Comparison of ENCODE assay signal across 11 cellular contexts in the genomic region with DNA sequence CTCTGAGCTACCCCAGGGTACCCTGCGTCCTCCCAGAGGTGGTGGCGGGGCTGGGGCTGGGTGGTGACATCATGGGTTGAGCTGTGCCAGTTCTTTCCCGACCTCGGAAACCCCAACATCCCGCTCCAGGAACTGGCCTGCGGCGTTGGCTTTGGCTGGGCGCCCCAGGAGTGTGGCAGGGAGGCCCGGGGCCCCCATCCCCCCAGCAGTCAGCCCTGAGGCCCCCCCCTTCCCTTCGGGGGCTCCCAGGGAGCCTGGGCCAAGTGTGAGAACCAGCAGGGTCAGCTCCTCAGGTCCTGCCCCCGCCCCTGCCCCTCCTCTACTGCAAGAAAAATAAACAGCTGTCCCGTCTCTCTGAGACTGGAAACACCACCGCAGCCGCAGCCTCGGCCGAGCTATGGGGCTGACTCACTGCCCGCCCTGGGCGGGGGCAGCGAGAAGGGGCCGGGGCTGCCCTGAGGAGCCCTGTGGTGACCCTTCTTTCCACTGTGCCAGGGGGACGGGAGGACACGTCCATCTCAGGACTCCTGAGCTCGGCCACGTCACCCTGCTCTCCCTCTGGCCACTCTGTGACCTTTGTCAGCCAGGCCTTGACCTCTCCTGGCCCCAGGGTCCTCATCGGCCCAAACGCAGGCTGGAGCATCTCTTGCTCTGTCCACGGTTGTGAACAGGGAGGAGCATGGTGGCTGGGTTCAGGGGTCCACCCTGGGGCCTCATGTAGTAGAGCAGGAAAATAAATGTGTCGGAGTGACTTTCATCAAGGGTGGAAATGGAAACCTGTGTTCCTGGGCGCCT.
A peak's percentile ranks its signal among the peaks of the same experiment; 100 is the strongest.
DNase-seq lines count a peak whose midpoint lies in the region; ATAC-seq and TF ChIP-seq lines count a peak whose summit lies in the region.
"Had no signal": no experiment of that assay in that cellular context is flagged by ENCODE, and none has a peak within 500 bp of the region (broad histone marks: within the 10 kb centered on the region; RNA-seq: fewer than 3 reads in every experiment).

No MANE protein-coding gene starts in this region.

- H2AFZ ChIP-seq in SK-N-SH (ENCODE audit: low read depth), result no peak overlapping the region
- H2AFZ ChIP-seq in hepatocyte, result no peak overlapping the region

- peak; percentile 68 for ATAC-seq in SK-N-SH treated with all-trans-retinoic acid at 6 μM for 48 hours
- no peak for ATAC-seq in GM19035 (IDR thresholded peaks at IDR 0.05; ENCODE audit: unreplicated experiment)
- ATAC-seq in HG03457 (IDR thresholded peaks at IDR 0.05; ENCODE audit: unreplicated experiment), result no peak
- ATAC-seq: GM12878 had no signal

- no peaks in the 10 kb centered on the region for H3K9me2 ChIP-seq in SK-N-SH
- no peaks in the 10 kb centered on the region for H3K9me2 ChIP-seq in hepatocyte (replicated peaks; ENCODE audit: insufficient read depth)

- H3K27me3 ChIP-seq in SK-N-SH (ENCODE audit: insufficient read depth) (no peaks in the 10 kb centered on the region; the same call in 1 of the 2 replicates), hepatocyte (no peaks in the 10 kb centered on the region), thyroid gland (no peaks in the 10 kb centered on the region)

- no peaks in the 10 kb centered on the region for H4K20me1 ChIP-seq in SK-N-SH (ENCODE audit: insufficient read depth)
- no peaks in the 10 kb centered on the region for H4K20me1 ChIP-seq in hepatocyte (ENCODE audit: insufficient read depth, poor library complexity, severe bottlenecking)

- no peaks in the 10 kb centered on the region for H3F3A ChIP-seq in SK-N-SH (replicated peaks; ENCODE audit: insufficient read depth)

- 39% methylated on average over 11 of the region's 29 CpGs for WGBS in SK-N-SH (ENCODE audit: low lambda C conversion rate)
- 42% methylated on average over 22 of the region's 29 CpGs for WGBS in hepatocyte (ENCODE audit: low lambda C conversion rate, missing lambda C conversion rate)
- WGBS in thyroid gland, 2 donors, result 40 to 51% methylated on average over 5 to 17 of the region's 29 CpGs

- no peak overlapping the region for H3K9ac ChIP-seq in SK-N-SH

- intact Hi-C loops in thyroid gland (cut with DNase I), result no loop called here

- H3K27ac ChIP-seq in SK-N-SH (ENCODE audit: low read depth in 2 of 2, low read length in 1 of 2), result no peak overlapping the region
- H3K27ac ChIP-seq in hepatocyte, result no peak overlapping the region
- no peak overlapping the region for H3K27ac ChIP-seq in thyroid gland
- H3K27ac ChIP-seq: transverse colon had no signal

- H3K9me3 ChIP-seq in SK-N-SH (no peaks in the 10 kb centered on the region), hepatocyte (ENCODE audit: low read depth) (no peaks in the 10 kb centered on the region), thyroid gland (no peaks in the 10 kb centered on the region)
- H3K9me3 ChIP-seq: transverse colon had no signal

- H3K36me3 ChIP-seq in SK-N-SH (replicated peaks in 1 of 2; ENCODE audit: control insufficient read depth in 1 of 2, insufficient read depth in 2 of 2, low read length in 1 of 2) (no peaks in the 10 kb centered on the region), hepatocyte (replicated peaks; ENCODE audit: insufficient read depth, low read depth) (no peaks in the 10 kb centered on the region), thyroid gland (no peaks in the 10 kb centered on the region)
- H3K36me3 ChIP-seq: transverse colon had no signal

- H3K4me2 ChIP-seq in SK-N-SH, result no peak overlapping the region
- peak overlapping the region; percentile 16 for H3K4me2 ChIP-seq in hepatocyte

- no peak for TF ChIP-seq EP300 in SK-N-SH (IDR thresholded peaks at IDR 0.05; ENCODE audit: borderline replicate concordance in 1 of 2, low read depth in 1 of 2, low read length in 1 of 2)

- H3K4me3 ChIP-seq in SK-N-SH (ENCODE audit: low read depth in 2 of 2, low read length in 1 of 2) (no peak overlapping the region), hepatocyte (no peak overlapping the region), thyroid gland (replicated peaks in 1 of 3) (no peak overlapping the region)
- H3K4me3 ChIP-seq: GM12878, transverse colon had no signal

- TF ChIP-seq POLR2A in thyroid gland (IDR thresholded peaks at IDR 0.05), result no peak

- POLR2A ChIA-PET in SK-N-SH (lab: Yijun Ruan, JAX), result no interaction called here

- H3K79me2 ChIP-seq in SK-N-SH (ENCODE audit: insufficient read depth), result no peaks in the 10 kb centered on the region
- no peaks in the 10 kb centered on the region for H3K79me2 ChIP-seq in hepatocyte

- CTCF ChIA-PET in SK-N-SH (lab: Yijun Ruan, JAX), result interaction anchor here (1.4 kb wide), 1 partner anchor 326 kb away, joined by 6 read pairs; no protein-coding TSS in a partner anchor

- no peak for TF ChIP-seq CTCF in SK-N-SH (IDR thresholded peaks at IDR 0.05)
- no peak for TF ChIP-seq CTCF in hepatocyte (IDR thresholded peaks at IDR 0.05; ENCODE audit: poor library complexity)
- TF ChIP-seq CTCF in thyroid gland (IDR thresholded peaks at IDR 0.05), result no peak

- H3K4me1 ChIP-seq in SK-N-SH (ENCODE audit: control insufficient read depth in 1 of 2, insufficient read depth in 2 of 2, low read depth in 1 of 2, low read length in 1 of 2) (no peaks in the 10 kb centered on the region; a peak in 1 of 4 replicates), hepatocyte (ENCODE audit: insufficient read depth) (peaks cover 8% of the 10 kb centered on the region), thyroid gland (peaks cover 0 to 9% of the 10 kb centered on the region in 2 donors)

- DNase-seq in SK-N-SH (no peak), amniotic stem cell (lab: John Stamatoyannopoulos, UW) (peak; percentile 51), hepatocyte (ENCODE audit: low spot score) (peak; percentile 55), thyroid gland (peak; percentile 16 to 32)
- DNase-seq in activated CD4-positive, CD25-positive, alpha-beta regulatory T cell treated with anti-CD3 and anti-CD28 coated beads, Interleukin-2, amount 50 U/mL, for 72 hours, result no peak
- DNase-seq: NCI-H774, transverse colon had no signal

- no peak for TF ChIP-seq RAD21 in SK-N-SH (IDR thresholded peaks at IDR 0.05; ENCODE audit: low read length)

TF ChIP-seq in SK-N-SH treated with all-trans-retinoic acid at 6 μM for 48 hours, 23 proteins besides CTCF, POLR2A, EP300 and RAD21:
- TF ChIP-seq PPARA (CRISPR knock-in tag; IDR thresholded peaks at IDR 0.05; ENCODE audit: borderline replicate concordance), result no peak

TF ChIP-seq in SK-N-SH, 30 proteins besides CTCF, POLR2A, EP300 and RAD21:
- TF ChIP-seq POLR2AphosphoS5 (IDR thresholded peaks at IDR 0.05; ENCODE audit: low read depth, low read length) (no peak), RCOR1 (IDR thresholded peaks at IDR 0.05; ENCODE audit: low read length) (no peak), NFIC (IDR thresholded peaks at IDR 0.05; ENCODE audit: borderline replicate concordance) (no peak), JUND (IDR thresholded peaks at IDR 0.05) (no peak), YY1 (IDR thresholded peaks at IDR 0.05; ENCODE audit: low read depth) (no peak), FOSL2 (IDR thresholded peaks at IDR 0.05; ENCODE audit: borderline replicate concordance, low read depth) (no peak), TEAD4 (IDR thresholded peaks at IDR 0.05; ENCODE audit: borderline replicate concordance, insufficient read depth) (no peak), NRF1 (IDR thresholded peaks at IDR 0.05; ENCODE audit: low read depth, low read length) (no peak), FOXM1 (IDR thresholded peaks at IDR 0.05; ENCODE audit: low read depth) (no peak), SIN3A (IDR thresholded peaks at IDR 0.05; ENCODE audit: borderline replicate concordance, low read depth, low read length) (no peak), MXI1 (IDR thresholded peaks at IDR 0.05; ENCODE audit: low read depth, low read length) (no peak), RFX5 (IDR thresholded peaks at IDR 0.05; ENCODE audit: low read length) (no peak)
- TF ChIP-seq, protein P1, sequence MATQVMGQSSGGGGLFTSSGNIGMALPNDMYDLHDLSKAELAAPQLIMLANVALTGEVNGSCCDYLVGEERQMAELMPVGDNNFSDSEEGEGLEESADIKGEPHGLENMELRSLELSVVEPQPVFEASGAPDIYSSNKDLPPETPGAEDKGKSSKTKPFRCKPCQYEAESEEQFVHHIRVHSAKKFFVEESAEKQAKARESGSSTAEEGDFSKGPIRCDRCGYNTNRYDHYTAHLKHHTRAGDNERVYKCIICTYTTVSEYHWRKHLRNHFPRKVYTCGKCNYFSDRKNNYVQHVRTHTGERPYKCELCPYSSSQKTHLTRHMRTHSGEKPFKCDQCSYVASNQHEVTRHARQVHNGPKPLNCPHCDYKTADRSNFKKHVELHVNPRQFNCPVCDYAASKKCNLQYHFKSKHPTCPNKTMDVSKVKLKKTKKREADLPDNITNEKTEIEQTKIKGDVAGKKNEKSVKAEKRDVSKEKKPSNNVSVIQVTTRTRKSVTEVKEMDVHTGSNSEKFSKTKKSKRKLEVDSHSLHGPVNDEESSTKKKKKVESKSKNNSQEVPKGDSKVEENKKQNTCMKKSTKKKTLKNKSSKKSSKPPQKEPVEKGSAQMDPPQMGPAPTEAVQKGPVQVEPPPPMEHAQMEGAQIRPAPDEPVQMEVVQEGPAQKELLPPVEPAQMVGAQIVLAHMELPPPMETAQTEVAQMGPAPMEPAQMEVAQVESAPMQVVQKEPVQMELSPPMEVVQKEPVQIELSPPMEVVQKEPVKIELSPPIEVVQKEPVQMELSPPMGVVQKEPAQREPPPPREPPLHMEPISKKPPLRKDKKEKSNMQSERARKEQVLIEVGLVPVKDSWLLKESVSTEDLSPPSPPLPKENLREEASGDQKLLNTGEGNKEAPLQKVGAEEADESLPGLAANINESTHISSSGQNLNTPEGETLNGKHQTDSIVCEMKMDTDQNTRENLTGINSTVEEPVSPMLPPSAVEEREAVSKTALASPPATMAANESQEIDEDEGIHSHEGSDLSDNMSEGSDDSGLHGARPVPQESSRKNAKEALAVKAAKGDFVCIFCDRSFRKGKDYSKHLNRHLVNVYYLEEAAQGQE (IDR thresholded peaks at IDR 0.05; ENCODE audit: low read depth, low read length), result no peak

Comparison
In these comparisons a context has a peak if more than half of its experiments do, and no peak if none do; other contexts are left out.
1. DNase-seq: peak in amniotic stem cell (single experiment), hepatocyte (single experiment) and thyroid gland (2 of 2); none in SK-N-SH (single experiment) and activated CD4-positive, CD25-positive, alpha-beta regulatory T cell treated with anti-CD3 and anti-CD28 coated beads, Interleukin-2, amount 50 U/mL, for 72 hours (single experiment).